ENCODE assay signal across 8 cellular contexts in the genomic region with DNA sequence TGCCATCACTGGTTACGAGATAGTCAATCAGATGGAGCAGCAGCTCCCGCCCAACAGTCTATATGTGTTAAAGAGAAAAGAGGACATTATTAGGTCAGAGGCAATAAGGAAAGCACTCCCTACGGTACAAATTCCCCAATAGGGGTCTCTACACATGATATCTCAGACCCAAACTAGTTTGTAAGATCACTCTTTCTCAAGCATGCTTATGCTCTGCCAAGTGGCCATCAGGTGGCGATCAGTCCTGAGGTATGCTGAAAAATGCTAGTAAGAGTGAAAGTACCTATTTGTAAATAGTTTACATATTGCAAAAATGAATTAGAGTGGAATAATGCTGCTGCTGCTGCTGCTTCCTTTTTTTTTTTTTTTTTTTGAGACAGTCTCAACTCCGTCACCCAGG.
DNase-seq lines count a peak whose midpoint lies in the region; ATAC-seq and TF ChIP-seq lines count a peak whose summit lies in the region.

No MANE protein-coding gene starts in this region.

- H3K9ac ChIP-seq in OCI-LY1 (ENCODE audit: low read length), result no peak overlapping the region

- H3K27ac ChIP-seq in OCI-LY1 (ENCODE audit: low read depth, low read length, poor library complexity, severe bottlenecking) (no peak overlapping the region), hepatocyte (no peak overlapping the region)

- H2AFZ ChIP-seq in OCI-LY1 (ENCODE audit: low read length), result no peak overlapping the region
- H2AFZ ChIP-seq in hepatocyte, result no peak overlapping the region

- no peak overlapping the region for H3K4me3 ChIP-seq in OCI-LY1 (ENCODE audit: low read depth, low read length, poor library complexity, severe bottlenecking)
- no peak overlapping the region for H3K4me3 ChIP-seq in hepatocyte

- H3K9me2 ChIP-seq in OCI-LY1 (ENCODE audit: low read depth, low read length) (no peaks in the 10 kb centered on the region), hepatocyte (replicated peaks; ENCODE audit: insufficient read depth) (no peaks in the 10 kb centered on the region)

- H3K9me3 ChIP-seq in OCI-LY1 (ENCODE audit: low read length) (no peaks in the 10 kb centered on the region), hepatocyte (ENCODE audit: low read depth) (no peaks in the 10 kb centered on the region)

- WGBS in hepatocyte (ENCODE audit: low lambda C conversion rate, missing lambda C conversion rate), result 80% methylated on average over 5 of the region's 5 CpGs

- peak; percentile 43 for TF ChIP-seq CTCF in OCI-LY1 (IDR thresholded peaks at IDR 0.05; ENCODE audit: low read length)
- peak; percentile 33 for TF ChIP-seq CTCF in hepatocyte (IDR thresholded peaks at IDR 0.05; ENCODE audit: poor library complexity)

- H3K27me3 ChIP-seq in OCI-LY1 (ENCODE audit: insufficient read depth, low read length), result no peaks in the 10 kb centered on the region
- H3K27me3 ChIP-seq in hepatocyte, result no peaks in the 10 kb centered on the region

- H3K79me2 ChIP-seq in OCI-LY1 (ENCODE audit: insufficient read depth, low read length) (no peaks in the 10 kb centered on the region), hepatocyte (no peaks in the 10 kb centered on the region)

- ATAC-seq in GM21447 (IDR thresholded peaks at IDR 0.05; ENCODE audit: unreplicated experiment) (peak; percentile 67), HG03139 (IDR thresholded peaks at IDR 0.05; ENCODE audit: unreplicated experiment) (no peak), GM19463 (IDR thresholded peaks at IDR 0.05; ENCODE audit: unreplicated experiment) (no peak), HG02938 (IDR thresholded peaks at IDR 0.05; ENCODE audit: unreplicated experiment) (no peak)

- H4K20me1 ChIP-seq in OCI-LY1 (ENCODE audit: insufficient read depth, low read length) (no peaks in the 10 kb centered on the region), hepatocyte (ENCODE audit: insufficient read depth, poor library complexity, severe bottlenecking) (no peaks in the 10 kb centered on the region)

- DNase-seq in COLO829 (ENCODE audit: low spot score) (peak; percentile 21), hepatocyte (ENCODE audit: low spot score) (no peak), mucosa of gallbladder (ENCODE audit: low spot score) (no peak)

- no peak overlapping the region for H3K4me2 ChIP-seq in OCI-LY1 (ENCODE audit: low read length)
- no peak overlapping the region for H3K4me2 ChIP-seq in hepatocyte

- H3K36me3 ChIP-seq in OCI-LY1 (ENCODE audit: insufficient read depth, low read length), result no peaks in the 10 kb centered on the region
- no peaks in the 10 kb centered on the region for H3K36me3 ChIP-seq in hepatocyte (replicated peaks; ENCODE audit: insufficient read depth, low read depth)

- peaks cover 8% of the 10 kb centered on the region for H3K4me1 ChIP-seq in OCI-LY1 (ENCODE audit: insufficient read depth, low read length, severe bottlenecking)
- H3K4me1 ChIP-seq in hepatocyte (ENCODE audit: insufficient read depth), result no peaks in the 10 kb centered on the region

- H3F3A ChIP-seq in OCI-LY1 (ENCODE audit: insufficient read depth, low read length), result no peaks in the 10 kb centered on the region
